Comparison of ENCODE assay signal across 26 cellular contexts in the genomic region with DNA sequence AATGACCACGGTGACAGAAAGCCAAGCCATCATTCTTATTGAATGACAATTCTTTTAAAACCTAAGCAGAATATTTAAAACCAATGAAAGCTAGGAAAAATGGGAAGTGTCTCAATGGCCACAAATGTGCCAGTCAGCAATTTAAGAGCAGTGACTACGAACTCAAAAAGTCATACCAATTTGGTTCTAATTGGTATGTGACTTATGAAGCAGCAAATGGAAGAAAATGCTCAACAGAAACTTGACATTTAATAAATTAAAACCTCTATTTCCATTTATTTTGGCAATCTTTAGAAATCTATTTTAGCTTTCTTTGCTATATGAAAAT.
"Had no signal": no experiment of that assay in that cellular context is flagged by ENCODE, and none has a peak within 500 bp of the region (broad histone marks: within the 10 kb centered on the region; RNA-seq: fewer than 3 reads in every experiment).

No MANE protein-coding gene starts in this region.

- H3K9me3 ChIP-seq: left ventricle myocardium inferior, mucosa of descending colon, pancreas, prostate gland, sigmoid colon, suprapubic skin, thoracic aorta, tibial artery, upper lobe of right lung had no signal

- H3K4me1 ChIP-seq: left ventricle myocardium inferior, pancreas, prostate gland, sigmoid colon, spleen, suprapubic skin, tibial artery, upper lobe of right lung had no signal

- H3K27me3 ChIP-seq: pancreas, sigmoid colon, spleen, suprapubic skin, tibial artery, upper lobe of right lung had no signal

- H3K4me3 ChIP-seq: left ventricle myocardium inferior, mucosa of descending colon, pancreas, prostate gland, sigmoid colon, spleen, suprapubic skin, thoracic aorta, tibial artery, upper lobe of right lung had no signal

- H3K36me3 ChIP-seq: left ventricle myocardium inferior, pancreas, prostate gland, sigmoid colon, spleen, suprapubic skin, thoracic aorta, tibial artery, upper lobe of right lung had no signal

- H3K27ac ChIP-seq: left ventricle myocardium inferior, pancreas, prostate gland, sigmoid colon, spleen, suprapubic skin, thoracic aorta, tibial artery, upper lobe of right lung had no signal

- DNase-seq: hypothalamus; immature natural killer cell; islet precursor cell; left ventricle myocardium inferior; midbrain; mucosa of descending colon; naive thymus-derived CD4-positive, alpha-beta T cell; nucleus accumbens; pancreas; posterior cingulate gyrus; retina; right cardiac atrium; sigmoid colon; small intestine; spleen; stimulated activated CD4-positive, alpha-beta T cell treated with anti-CD3 and anti-CD28 coated beads, Interleukin-4, amount 100 ng/mL, for 24 hours; stimulated activated naive CD4-positive, alpha-beta T cell; tibial artery; trophoblast cell; upper lobe of right lung had no signal

- ATAC-seq: mucosa of descending colon; naive thymus-derived CD4-positive, alpha-beta T cell; natural killer cell treated with Interleukin-12 subunit alpha and Interleukin-12 subunit beta and Interleukin-15 and Interleukin-18, amount 100 ng/mL, for 72 hours; pancreas; right cardiac atrium; stimulated activated effector memory CD8-positive, alpha-beta T cell treated with anti-CD3 and anti-CD28 coated beads, Interleukin-12 subunit alpha, Interleukin-12 subunit beta, amount 100 ng/mL, for 72 hours; upper lobe of right lung had no signal

- FAIRE-seq: pancreas, small intestine, urothelium cell line had no signal
